8 cellular contexts compared by ENCODE assay signal in genomic region chr14:93906341-93907329, GRCh38. TPM values are rescaled to one million over a fixed set of nuclear protein-coding genes. Genes with fewer than 3 reads are reported as not detected.
A peak's percentile ranks its signal among the peaks of the same experiment; 100 is the strongest.
DNase-seq lines count a peak whose midpoint lies in the region; ATAC-seq and TF ChIP-seq lines count a peak whose summit lies in the region.

No MANE protein-coding gene starts in this region.

- intact Hi-C loops in stomach (cut with DNase I; ENCODE audit: low total_unique reads), result loop anchor here (5.0 kb wide), 1 partner anchor 254 kb away; no protein-coding TSS in a partner anchor

- H3K27ac ChIP-seq in effector memory CD4-positive, alpha-beta T cell (ENCODE audit: insufficient read depth, low read length, poor library complexity, severe bottlenecking), result no peak overlapping the region
- no peak overlapping the region for H3K27ac ChIP-seq in stomach

- H3K4me1 ChIP-seq in effector memory CD4-positive, alpha-beta T cell (ENCODE audit: control insufficient read depth, insufficient read depth, low read length, poor library complexity, severe bottlenecking), result no peaks in the 10 kb centered on the region
- peaks cover 0 to 22% (median 12%) of the 10 kb centered on the region in 4 donors for H3K4me1 ChIP-seq in stomach

- no peak for TF ChIP-seq EP300 in stomach (IDR thresholded peaks at IDR 0.05)

- DNase-seq in ELR (ENCODE audit: low read depth), result peak; percentile 75
- DNase-seq in NCI-H2227 treated with DMSO at 0.1 percent for 48 hours (lab: John Stamatoyannopoulos, UW), result peak; percentile 14
- DNase-seq in activated CD4-positive, alpha-beta T cell treated with anti-CD3 and anti-CD28 coated beads for 48 hours, result peak; percentile 81
- peak in 2 of 3 donors; percentile 8 to 36 for DNase-seq in effector memory CD4-positive, alpha-beta T cell
- DNase-seq in middle frontal gyrus (ENCODE audit: extremely low spot score, low spot score), result peak; percentile 44
- DNase-seq in stomach, result peak; percentile 82

- no peaks in the 10 kb centered on the region for H3K9me3 ChIP-seq in effector memory CD4-positive, alpha-beta T cell (ENCODE audit: control insufficient read depth, low read length)
- no peaks in the 10 kb centered on the region for H3K9me3 ChIP-seq in stomach

- ATAC-seq in HG02623 (IDR thresholded peaks at IDR 0.05; ENCODE audit: unreplicated experiment), result peak; percentile 72
- ATAC-seq in HG03457 (IDR thresholded peaks at IDR 0.05; ENCODE audit: unreplicated experiment), result no peak

- H3K27me3 ChIP-seq in effector memory CD4-positive, alpha-beta T cell (replicated peaks; ENCODE audit: control insufficient read depth, insufficient read depth, low read length, poor library complexity, severe bottlenecking), result no peaks in the 10 kb centered on the region
- peaks cover 0 to 7% (median 0%) of the 10 kb centered on the region in 3 donors for H3K27me3 ChIP-seq in stomach

- TF ChIP-seq POLR2A in stomach (IDR thresholded peaks at IDR 0.05), result no peak

- TF ChIP-seq CTCF in stomach (IDR thresholded peaks at IDR 0.05), result peak in 5 of 7 experiments; percentile 58 to 66 (median 65)

- 43 to 51% (median 46%) methylated on average over 15 of the region's 15 CpGs for WGBS in stomach, 5 donors

- no peaks in the 10 kb centered on the region for H3K36me3 ChIP-seq in effector memory CD4-positive, alpha-beta T cell (ENCODE audit: control insufficient read depth, insufficient read depth, low read length)
- H3K36me3 ChIP-seq in stomach, result no peaks in the 10 kb centered on the region

- no peak overlapping the region for H3K4me3 ChIP-seq in effector memory CD4-positive, alpha-beta T cell (ENCODE audit: insufficient read depth, low read depth, low read length, poor library complexity, severe bottlenecking)
- H3K4me3 ChIP-seq in stomach, result no peak overlapping the region

RNA-seq across cellular contexts. Expression of gene FAM181A, which starts 20.5 kb away (rescaled TPM):
- not detected for total RNA-seq in stomach
- polyA plus RNA-seq in stomach, result not detected

Comparison
In these comparisons a context has a peak if more than half of its experiments do, and no peak if none do; other contexts are left out.
1. DNase-seq: peak in every context shown above with its lines; median percentile 82 in stomach; 81 in activated CD4-positive, alpha-beta T cell treated with anti-CD3 and anti-CD28 coated beads for 48 hours; 75 in ELR; 44 in middle frontal gyrus; 22 in effector memory CD4-positive, alpha-beta T cell; 14 in NCI-H2227 treated with DMSO at 0.1 percent for 48 hours.